1 cellular context compared by ENCODE assay signal in genomic region chr12:71000748-71001147, GRCh38.
TF ChIP-seq lines count a peak whose summit lies in the region.

No MANE protein-coding gene starts in this region.

TF ChIP-seq in GM23338, 12 proteins besides CTCF, POLR2A, EP300 and RAD21 (continued from another document):
- TF ChIP-seq ZNF331 (CRISPR knock-in tag; IDR thresholded peaks at IDR 0.05; ENCODE audit: low read depth): no peak
- no peak for TF ChIP-seq ZNF114 (CRISPR knock-in tag; IDR thresholded peaks at IDR 0.05)
- TF ChIP-seq POLR2AphosphoS5 (IDR thresholded peaks at IDR 0.05; ENCODE audit: low read depth): no peak
- no peak for TF ChIP-seq REST (IDR thresholded peaks at IDR 0.05; ENCODE audit: unreplicated experiment)
- no peak for TF ChIP-seq NANOG (IDR thresholded peaks at IDR 0.05; ENCODE audit: borderline replicate concordance)
- TF ChIP-seq EZH2phosphoT487 (IDR thresholded peaks at IDR 0.05; ENCODE audit: unreplicated experiment): no peak
